In the genomic region with DNA sequence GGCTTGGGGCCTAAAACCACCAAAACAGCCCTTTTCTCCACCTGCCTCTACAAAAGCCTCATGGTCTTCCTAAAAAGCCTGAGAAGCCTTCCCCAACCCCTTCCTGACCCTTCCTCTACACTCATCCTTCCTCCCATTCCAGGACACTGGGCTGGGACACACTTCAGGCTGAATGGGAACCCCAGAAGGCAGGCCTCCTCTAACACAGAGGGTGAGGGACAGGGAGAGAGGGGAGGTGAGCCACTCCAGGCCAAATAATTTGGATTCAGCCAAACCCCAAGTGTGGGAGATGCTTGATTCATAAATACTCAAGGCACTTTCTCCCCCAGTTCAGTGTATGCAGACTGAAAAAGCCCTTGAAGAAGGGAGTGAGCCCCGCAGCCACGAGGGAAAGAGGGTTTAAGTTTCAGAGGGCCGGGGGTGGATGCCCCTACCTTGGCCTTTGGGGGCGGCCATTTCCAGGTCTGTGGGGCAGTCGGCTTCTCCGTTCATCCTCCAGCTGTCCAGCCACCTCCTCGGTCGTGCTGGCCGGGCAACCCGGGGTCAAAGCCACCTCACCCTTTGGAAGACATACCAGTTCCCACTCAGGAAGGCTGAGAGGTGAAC, we compare ENCODE assay signal across 8 cellular contexts. TPM values are rescaled to one million over a fixed set of nuclear protein-coding genes. Genes with fewer than 3 reads are reported as not detected.
DNase-seq lines count a peak whose midpoint lies in the region; ATAC-seq and TF ChIP-seq lines count a peak whose summit lies in the region.

No MANE protein-coding gene starts in this region.

- peaks cover 40% of the 10 kb centered on the region for H3K79me2 ChIP-seq in mammary epithelial cell (ENCODE audit: insufficient read depth, low read length)

- H3K36me3 ChIP-seq in HUES64 (ENCODE audit: insufficient read depth, low read length): peaks cover 44% of the 10 kb centered on the region
- H3K36me3 ChIP-seq in mammary epithelial cell (ENCODE audit: insufficient read depth, low read length): peaks cover 22% of the 10 kb centered on the region
- H3K36me3 ChIP-seq in muscle layer of duodenum (ENCODE audit: control insufficient read depth in 1 of 2, insufficient read depth in 2 of 2, low read length in 2 of 2): peaks cover 31 to 35% of the 10 kb centered on the region in 2 donors
- peaks cover 5 to 9% of the 10 kb centered on the region in 2 donors for H3K36me3 ChIP-seq in aorta (ENCODE audit: control insufficient read depth in 1 of 2, insufficient read depth in 2 of 2, low read length in 1 of 2)

- peak overlapping the region; percentile 85 for H3K9ac ChIP-seq in HUES64 (ENCODE audit: low read depth, low read length)
- H3K9ac ChIP-seq in mammary epithelial cell (ENCODE audit: insufficient read depth, low read length): peak overlapping the region; percentile 57

- H3K9me3 ChIP-seq in AG04450 (ENCODE audit: control insufficient read depth, insufficient read depth, low read length): no peaks in the 10 kb centered on the region; the same call in 1 of the 2 replicates
- no peaks in the 10 kb centered on the region for H3K9me3 ChIP-seq in HUES64 (ENCODE audit: insufficient read depth, low read depth, low read length)
- no peaks in the 10 kb centered on the region for H3K9me3 ChIP-seq in mammary epithelial cell (replicated peaks; ENCODE audit: insufficient read depth, low read length)
- no peaks in the 10 kb centered on the region for H3K9me3 ChIP-seq in muscle layer of duodenum (ENCODE audit: control insufficient read depth in 1 of 2, low read length in 2 of 2)
- no peaks in the 10 kb centered on the region for H3K9me3 ChIP-seq in aorta (ENCODE audit: control insufficient read depth, low read length)

- H3K27ac ChIP-seq in AG04450 (ENCODE audit: low read depth, low read length) (peak overlapping the region; percentile 47), HUES64 (ENCODE audit: low read depth, low read length) (peak overlapping the region; percentile 97), mammary epithelial cell (ENCODE audit: insufficient read depth, low read depth, low read length) (peak overlapping the region; percentile 42), muscle layer of duodenum (ENCODE audit: low read length) (peak overlapping the region; percentile 76), aorta (ENCODE audit: low read depth in 1 of 2, low read length in 2 of 2) (no peak overlapping the region)

- peak overlapping the region; percentile 90 for H3K4me2 ChIP-seq in mammary epithelial cell (ENCODE audit: insufficient read depth, low read depth, low read length)

- POLR2A ChIA-PET in AG04450 (lab: Yijun Ruan, JAX): interaction anchor here (0.6 to 1.7 kb wide), 7 partner anchors 13 to 1086 kb away, joined by 3 to 8 read pairs (median 4); a partner anchor contains a TSS

- intact Hi-C loops in mammary epithelial cell (cut with micrococcal nuclease) (loop anchor here (1.0 kb wide), 2 partner anchors 18 to 106 kb away; a partner anchor contains a TSS), aorta (cut with DNase I) (loop anchor here (2.0 to 10.0 kb wide), 3 partner anchors 17 to 287 kb away; a partner anchor contains a TSS)

- ATAC-seq in aorta (ENCODE audit: low FRiP score) (no peak), HG03045 (IDR thresholded peaks at IDR 0.05; ENCODE audit: unreplicated experiment) (no peak)

- CTCF ChIA-PET in AG04450 (lab: Charles Lee): interaction anchor here (1.0 to 1.6 kb wide), 4 partner anchors 9 to 124 kb away, joined by 3 to 11 read pairs (median 4); no protein-coding TSS in a partner anchor
- CTCF ChIA-PET in mammary epithelial cell (lab: Charles Lee; ENCODE audit: low non-redundant PET): interaction anchor here (0.6 kb wide), 3 partner anchors 8 to 239 kb away, joined by 3 to 7 read pairs (median 4); no protein-coding TSS in a partner anchor

- 20% methylated on average over 10 of the region's 10 CpGs for WGBS in HUES64
- WGBS in mammary epithelial cell (ENCODE audit: low coverage, missing lambda C conversion rate): 6% methylated on average over 10 of the region's 10 CpGs
- 6 to 7% methylated on average over 10 of the region's 10 CpGs for WGBS in aorta, 2 donors

- H2AFZ ChIP-seq in mammary epithelial cell (ENCODE audit: low read depth, low read length): peak overlapping the region; percentile 60

- DNase-seq in AG04450 (ENCODE audit: low read depth, low spot score) (no peak), mammary epithelial cell (no peak), NCI-H2227 treated with DMSO at 0.1 percent for 48 hours (lab: John Stamatoyannopoulos, UW) (no peak), aorta (no peak), NCI-H2107 treated with DMSO at 0.1 percent for 48 hours (lab: John Stamatoyannopoulos, UW; ENCODE audit: unreplicated experiment) (no peak)

- no peak for TF ChIP-seq CTCF in AG04450 (IDR thresholded peaks at IDR 0.05; ENCODE audit: low read depth, low read length)
- TF ChIP-seq CTCF in mammary epithelial cell (conservative IDR thresholded peaks at IDR 0.05 in 1 of 2, IDR thresholded peaks at IDR 0.05 in 1 of 2; ENCODE audit: extremely low read depth in 1 of 2, insufficient read depth in 1 of 2, low read depth in 1 of 2, low read length in 2 of 2): no peak

- dilution Hi-C loops in mammary epithelial cell (cut with HindIII; ENCODE audit: low sequenced_read_pairs): no loop called here

- H4K20me1 ChIP-seq in mammary epithelial cell (ENCODE audit: insufficient read depth, low read length): no peaks in the 10 kb centered on the region

- H3K4me1 ChIP-seq in HUES64 (ENCODE audit: insufficient read depth, low read length) (peaks cover 9% of the 10 kb centered on the region), mammary epithelial cell (ENCODE audit: insufficient read depth, low read length) (peaks cover 26% of the 10 kb centered on the region), muscle layer of duodenum (ENCODE audit: control insufficient read depth in 1 of 2, insufficient read depth in 2 of 2, low read length in 2 of 2) (peaks cover 14 to 32% of the 10 kb centered on the region in 2 donors), aorta (ENCODE audit: control insufficient read depth in 1 of 2, insufficient read depth in 2 of 2, low read length in 2 of 2) (peaks cover 0 to 2% of the 10 kb centered on the region in 2 donors)

- H3K27me3 ChIP-seq in AG04450 (ENCODE audit: control insufficient read depth, insufficient read depth, low read length) (no peaks in the 10 kb centered on the region), HUES64 (ENCODE audit: insufficient read depth, low read length) (no peaks in the 10 kb centered on the region; the same call in 1 of the 2 replicates), mammary epithelial cell (ENCODE audit: insufficient read depth, low read length) (no peaks in the 10 kb centered on the region), muscle layer of duodenum (ENCODE audit: low read depth, low read length) (no peaks in the 10 kb centered on the region), aorta (ENCODE audit: control insufficient read depth in 1 of 2, insufficient read depth in 2 of 2, low read length in 1 of 2) (no peaks in the 10 kb centered on the region)

- BruUV-seq in mammary epithelial cell (replicated peaks; lab: Mats Ljungman, UMichigan): no TSS peak

- in situ Hi-C loops in mammary epithelial cell (cut with MboI; ENCODE audit: low sequenced_read_pairs in 2 of 2): no loop called here

- H3K4me3 ChIP-seq in AG04450 (ENCODE audit: low read depth, low read length) (peak overlapping the region; percentile 72), HUES64 (ENCODE audit: low read length) (peak overlapping the region; percentile 82), mammary epithelial cell (replicated peaks in 1 of 3; ENCODE audit: insufficient read depth in 1 of 3, low read depth in 2 of 3, low read length in 3 of 3) (peak overlapping the region; percentile 48 to 84 (median 60)), muscle layer of duodenum (ENCODE audit: low read depth in 1 of 2, low read length in 2 of 2) (peak overlapping the region; percentile 49 to 54), aorta (ENCODE audit: low read length in 2 of 2) (peak overlapping the region in 1 of 2 donors; percentile 12)

RNA-seq across cellular contexts. Expression of a gene that starts 1.6 kb away (rescaled TPM):
- polyA plus RNA-seq in AG04450 (2011; rRNA removed): 26.6 and 30.0 TPM in 2 replicates
- 28.6 and 31.2 TPM in 2 replicates for polyA minus RNA-seq in AG04450 (2011; rRNA and poly(A)+ RNA removed)
- polyA plus RNA-seq in HUES64 (2013, experiment 1 of 2): 78.3 TPM
- polyA plus RNA-seq in HUES64 (2013, experiment 2 of 2): 65.2 TPM
- total RNA-seq in mammary epithelial cell: 10 to 100 TPM; 30.0 to 60.1 TPM
- polyA plus RNA-seq in mammary epithelial cell: 18.5 TPM
- polyA minus RNA-seq in mammary epithelial cell: 25.0 TPM
- total RNA-seq in aorta: 10 to 100 TPM; 39.1 to 75.4 TPM
- 10 to 100 TPM; 26.5 to 45.9 TPM for polyA plus RNA-seq in aorta

RNA-seq across cellular contexts. Expression of a gene that starts 18.2 kb away (rescaled TPM):
- polyA plus RNA-seq in AG04450 (2011; rRNA removed): 44.1 and 51.6 TPM in 2 replicates
- polyA minus RNA-seq in AG04450 (2011; rRNA and poly(A)+ RNA removed): 41.8 and 45.1 TPM in 2 replicates
- polyA plus RNA-seq in HUES64 (2013, experiment 1 of 2): 63.7 TPM
- 69.1 TPM for polyA plus RNA-seq in HUES64 (2013, experiment 2 of 2)
- total RNA-seq in mammary epithelial cell: 10 to 100 TPM; 35.3 to 55.9 TPM
- polyA plus RNA-seq in mammary epithelial cell: 26.3 TPM
- 30.4 TPM for polyA minus RNA-seq in mammary epithelial cell
- total RNA-seq in aorta: 10 to 100 TPM; 62.9 to 67.5 TPM
- polyA plus RNA-seq in aorta: 10 to 100 TPM; 18.7 to 35.7 TPM

RNA-seq across cellular contexts. Expression of a gene that starts 31.1 kb away (rescaled TPM):
- polyA plus RNA-seq in AG04450 (2011; rRNA removed): 34.3 and 37.1 TPM in 2 replicates
- polyA minus RNA-seq in AG04450 (2011; rRNA and poly(A)+ RNA removed): 22.6 and 32.5 TPM in 2 replicates
- 17.6 TPM for polyA plus RNA-seq in HUES64 (2013, experiment 1 of 2)
- polyA plus RNA-seq in HUES64 (2013, experiment 2 of 2): 16.2 TPM
- total RNA-seq in mammary epithelial cell: 10 to 100 TPM; 25.2 to 31.8 TPM
- 29.6 TPM for polyA plus RNA-seq in mammary epithelial cell
- 20.0 TPM for polyA minus RNA-seq in mammary epithelial cell
- 10 to 100 TPM; 25.8 to 39.7 TPM for total RNA-seq in aorta
- 10 to 100 TPM; 13.4 to 59.8 TPM for polyA plus RNA-seq in aorta

RNA-seq across cellular contexts. Expression of a gene that starts 47.3 kb away (rescaled TPM):
- polyA plus RNA-seq in AG04450 (2011; rRNA removed) (not detected in 2 replicates), mammary epithelial cell (not detected), aorta (1 to 10 TPM in 1 of 2 donors, under 1 TPM in 1; 0.88 to 1.4 TPM)
- not detected in 2 replicates for polyA minus RNA-seq in AG04450 (2011; rRNA and poly(A)+ RNA removed)
- polyA plus RNA-seq in HUES64 (2013, experiment 1 of 2): not detected
- polyA plus RNA-seq in HUES64 (2013, experiment 2 of 2): not detected
- total RNA-seq in mammary epithelial cell (not detected), aorta (1 to 10 TPM; 1.4 to 2.1 TPM)
- polyA minus RNA-seq in mammary epithelial cell: not detected

RNA-seq across cellular contexts. Expression of a gene that starts 50.1 kb away (rescaled TPM):
- polyA plus RNA-seq in AG04450 (2011; rRNA removed) (not detected in 2 replicates), mammary epithelial cell (not detected), aorta (under 1 TPM; 0.08 to 0.25 TPM)
- not detected in 2 replicates for polyA minus RNA-seq in AG04450 (2011; rRNA and poly(A)+ RNA removed)
- polyA plus RNA-seq in HUES64 (2013, experiment 1 of 2): not detected
- not detected for polyA plus RNA-seq in HUES64 (2013, experiment 2 of 2)
- total RNA-seq in mammary epithelial cell (not detected), aorta (10 to 100 TPM in 1 of 2 donors, 1 to 10 TPM in 1; 1.5 to 10.2 TPM)
- not detected for polyA minus RNA-seq in mammary epithelial cell

Comparison
In these comparisons a context has a peak if more than half of its experiments do, and no peak if none do; other contexts are left out.
1. H3K27ac ChIP-seq: peak in AG04450 (single experiment), HUES64 (single experiment), mammary epithelial cell (single experiment) and muscle layer of duodenum (single experiment); none in aorta (0 of 2).